ENCODE assay signal across 32 cellular contexts in the genomic region with DNA sequence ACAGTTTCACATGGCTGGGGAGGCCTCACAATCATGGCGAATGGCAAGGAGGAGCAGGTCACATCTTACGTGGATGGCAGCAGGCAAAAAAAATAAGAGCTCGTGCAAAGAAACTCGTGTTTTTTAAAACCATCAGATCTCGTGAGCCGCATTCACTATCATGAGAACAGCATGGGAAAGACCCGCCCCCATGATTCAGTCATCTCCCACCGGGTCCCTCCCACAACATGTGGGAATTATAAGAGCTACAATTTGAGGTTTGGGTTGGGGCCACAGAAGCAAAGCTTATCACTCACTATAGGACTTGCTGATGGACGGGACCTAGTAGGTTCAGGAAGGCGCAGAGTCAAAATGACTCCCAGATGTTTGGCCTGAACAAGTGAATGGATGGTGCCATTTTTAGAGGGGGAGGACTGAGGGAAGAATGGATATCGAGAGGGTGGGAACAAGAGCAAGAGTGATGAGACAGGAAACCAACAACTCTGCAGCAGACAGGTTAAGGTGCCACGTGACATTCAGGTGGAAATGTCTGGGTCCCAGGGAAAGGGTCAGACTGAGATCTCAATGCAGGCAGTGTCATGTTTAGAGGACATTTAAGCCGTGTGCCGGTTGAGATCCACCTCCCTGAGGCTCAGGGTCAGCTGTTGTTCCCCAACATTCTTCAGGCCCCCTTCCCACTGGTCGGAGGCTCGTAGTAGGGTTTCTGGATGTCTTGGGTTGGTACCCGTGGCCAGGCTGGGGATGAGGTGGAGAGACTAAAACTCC.
"Had no signal": no experiment of that assay in that cellular context is flagged by ENCODE, and none has a peak within 500 bp of the region (broad histone marks: within the 10 kb centered on the region; RNA-seq: fewer than 3 reads in every experiment).

No MANE protein-coding gene starts in this region.

- H3K4me3 ChIP-seq: neural progenitor cell, pancreas, prostate gland, right atrium auricular region, right lobe of liver, skin epidermis, smooth muscle cell, spleen, suprapubic skin, testis, tibial artery, transverse colon, upper lobe of right lung, uterus had no signal

- H3K9me3 Mint-ChIP-seq: naive thymus-derived CD8-positive, alpha-beta T cell; natural killer cell treated with Interleukin-12 subunit alpha and Interleukin-12 subunit beta and Interleukin-15 and Interleukin-18, amount 100 ng/mL, for 72 hours; nephron progenitor cell; neural progenitor cell; stimulated activated naive CD8-positive, alpha-beta T cell treated with anti-CD3 and anti-CD28 coated beads, Interleukin-15, amount 100 ng/mL, for 72 hours; type B pancreatic cell had no signal

- H3K4me1 Mint-ChIP-seq: naive B cell; stimulated activated memory B cell treated with anti-CD40 and anti-IgM and Interleukin-4, amounts not matched to agents 10 μg/mL and 1 μg/mL and 100 μg/mL, for 72 hours had no signal

- H3K36me3 Mint-ChIP-seq: naive B cell; naive thymus-derived CD8-positive, alpha-beta T cell; natural killer cell treated with Interleukin-12 subunit alpha and Interleukin-12 subunit beta and Interleukin-15 and Interleukin-18, amount 100 ng/mL, for 72 hours; neural progenitor cell; stimulated activated memory B cell treated with anti-CD40 and anti-IgM and Interleukin-4, amounts not matched to agents 10 μg/mL and 1 μg/mL and 100 μg/mL, for 72 hours; type B pancreatic cell had no signal

- H3K27ac ChIP-seq: neural progenitor cell, neutrophil, pancreas, prostate gland, right atrium auricular region, right lobe of liver, skin epidermis, spleen, suprapubic skin, testis, tibial artery, transverse colon, upper lobe of right lung, uterus had no signal

- H3K27me3 ChIP-seq: neural progenitor cell, neutrophil, pancreas, right atrium auricular region, right lobe of liver, suprapubic skin, testis, transverse colon, upper lobe of right lung, uterus had no signal

- H3K9me3 ChIP-seq: neutrophil, pancreas, prostate gland, right atrium auricular region, right lobe of liver, spleen, suprapubic skin, testis, tibial artery, transverse colon, upper lobe of right lung, uterus had no signal

- H3K27ac Mint-ChIP-seq: naive B cell; naive thymus-derived CD8-positive, alpha-beta T cell; natural killer cell treated with Interleukin-12 subunit alpha and Interleukin-12 subunit beta and Interleukin-15 and Interleukin-18, amount 100 ng/mL, for 72 hours; nephron progenitor cell; neural progenitor cell; stimulated activated memory B cell treated with anti-CD40 and anti-IgM and Interleukin-4, amounts not matched to agents 10 μg/mL and 1 μg/mL and 100 μg/mL, for 72 hours; type B pancreatic cell had no signal

- DNase-seq: naive B cell; naive thymus-derived CD8-positive, alpha-beta T cell; nephron progenitor cell; nucleus accumbens; pancreas; retina; right lobe of liver; spleen; stimulated activated CD4-positive, alpha-beta T cell treated with anti-CD3 and anti-CD28 coated beads, Interleukin-12 subunit alpha, Interleukin-12 subunit beta, amount 100 ng/mL, for 4 hours; stimulated activated CD4-positive, alpha-beta T cell treated with anti-CD3 and anti-CD28 coated beads, Interleukin-1b, Interleukin-23, amount 100 ng/mL, for 48 hours; stimulated activated CD4-positive, alpha-beta T cell treated with anti-CD3 and anti-CD28 coated beads, Interleukin-4, amount 100 ng/mL, for 1 hour; stimulated activated CD4-positive, alpha-beta T cell treated with anti-CD3 and anti-CD28 coated beads, Interleukin-4, amount 100 ng/mL, for 4 hours; stimulated activated CD8-positive, alpha-beta memory T cell treated with anti-CD3 and anti-CD28 coated beads, Interleukin-4, amount 100 ng/mL, for 48 hours; stimulated activated naive CD4-positive, alpha-beta T cell; stimulated activated naive CD8-positive, alpha-beta T cell treated with anti-CD3 and anti-CD28 coated beads, Interleukin-15, amount 100 ng/mL, for 72 hours; stimulated activated naive CD8-positive, alpha-beta T cell treated with anti-CD3 and anti-CD28 coated beads, Interleukin-15, Interleukin-2, amounts not matched to agents 100 U/mL and 50 U/mL, for 24 hours; substantia nigra; testis; tibial artery; transverse colon; upper lobe of right lung; uterus had no signal

- ATAC-seq: naive thymus-derived CD8-positive, alpha-beta T cell; natural killer cell treated with Interleukin-12 subunit alpha and Interleukin-12 subunit beta and Interleukin-15 and Interleukin-18, amount 100 ng/mL, for 72 hours; pancreas; right lobe of liver; stimulated activated naive CD8-positive, alpha-beta T cell treated with anti-CD3 and anti-CD28 coated beads, Interleukin-15, amount 100 ng/mL, for 72 hours; stimulated activated naive CD8-positive, alpha-beta T cell treated with anti-CD3 and anti-CD28 coated beads, Interleukin-15, Interleukin-2, amounts not matched to agents 100 U/mL and 50 U/mL, for 24 hours; upper lobe of right lung had no signal

- H3K36me3 ChIP-seq: neural progenitor cell, neutrophil, pancreas, prostate gland, right atrium auricular region, right lobe of liver, spleen, suprapubic skin, tibial artery, transverse colon, upper lobe of right lung, uterus had no signal

- H3K4me3 Mint-ChIP-seq: naive B cell; naive thymus-derived CD8-positive, alpha-beta T cell; natural killer cell treated with Interleukin-12 subunit alpha and Interleukin-12 subunit beta and Interleukin-15 and Interleukin-18, amount 100 ng/mL, for 72 hours; nephron progenitor cell; neural progenitor cell; stimulated activated memory B cell treated with anti-CD40 and anti-IgM and Interleukin-4, amounts not matched to agents 10 μg/mL and 1 μg/mL and 100 μg/mL, for 72 hours; stimulated activated naive CD8-positive, alpha-beta T cell treated with anti-CD3 and anti-CD28 coated beads, Interleukin-15, amount 100 ng/mL, for 72 hours; type B pancreatic cell had no signal

- H3K27me3 Mint-ChIP-seq: naive B cell; stimulated activated memory B cell treated with anti-CD40 and anti-IgM and Interleukin-4, amounts not matched to agents 10 μg/mL and 1 μg/mL and 100 μg/mL, for 72 hours; type B pancreatic cell had no signal
